9 cellular contexts compared by ENCODE assay signal in genomic region chrX:39309018-39309620, GRCh38.
A peak's percentile ranks its signal among the peaks of the same experiment; 100 is the strongest.
DNase-seq lines count a peak whose midpoint lies in the region; ATAC-seq and TF ChIP-seq lines count a peak whose summit lies in the region.
"Had no signal": no experiment of that assay in that cellular context is flagged by ENCODE, and none has a peak within 500 bp of the region (broad histone marks: within the 10 kb centered on the region; RNA-seq: fewer than 3 reads in every experiment).

No MANE protein-coding gene starts in this region.

- TF ChIP-seq CTCF in GM20000 (IDR thresholded peaks at IDR 0.05; ENCODE audit: extremely low read depth, missing control alignments) = no peak
- no peak for TF ChIP-seq CTCF in VCaP (conservative IDR thresholded peaks at IDR 0.05)
- TF ChIP-seq CTCF in HFFc6 (IDR thresholded peaks at IDR 0.05) = no peak

- peaks cover 9% of the 10 kb centered on the region; the same call in 1 of the 2 replicates for H3K9me3 Mint-ChIP-seq in HFFc6

- ATAC-seq in GM19324 (IDR thresholded peaks at IDR 0.05; ENCODE audit: low FRiP score, unreplicated experiment) (no peak), GM21367 (IDR thresholded peaks at IDR 0.05; ENCODE audit: unreplicated experiment) (no peak)
- ATAC-seq: Panc1 had no signal

- H3K4me1 Mint-ChIP-seq in HFFc6 (ENCODE audit: low read depth) = peaks cover 7% of the 10 kb centered on the region; the same call in 1 of the 2 replicates

- H3K27ac Mint-ChIP-seq in HFFc6 = no peak overlapping the region

- H3K27ac ChIP-seq in VCaP = 0 out of 2 replicates have a peak overlapping the region, but pooled peaks have one; percentile 8

- H3K4me3 Mint-ChIP-seq in HFFc6 = no peak overlapping the region

- DNase-seq in GM20000 (ENCODE audit: low spot score) = peak; percentile 12
- DNase-seq in effector CD4-positive, alpha-beta T cell = peak; percentile 41
- DNase-seq in stimulated activated CD4-positive, alpha-beta T cell treated with anti-CD3 and anti-CD28 coated beads, Interleukin-1b, Interleukin-23, amount 100 ng/mL, for 48 hours = peak; percentile 73
- no peak for DNase-seq in middle frontal gyrus (ENCODE audit: extremely low spot score, low spot score)
- DNase-seq in HFFc6 = no peak

- H3K36me3 Mint-ChIP-seq in HFFc6 (ENCODE audit: low read depth) = no peaks in the 10 kb centered on the region

- H3K27me3 Mint-ChIP-seq in HFFc6 (ENCODE audit: insufficient read depth) = peaks cover 2% of the 10 kb centered on the region

Comparison
In these comparisons a context has a peak if more than half of its experiments do, and no peak if none do; other contexts are left out.
1. DNase-seq: peak in GM20000 (single experiment), effector CD4-positive, alpha-beta T cell (single experiment) and stimulated activated CD4-positive, alpha-beta T cell treated with anti-CD3 and anti-CD28 coated beads, Interleukin-1b, Interleukin-23, amount 100 ng/mL, for 48 hours (single experiment); none in middle frontal gyrus (single experiment) and HFFc6 (single experiment).